ENCODE assay signal across 8 cellular contexts in the genomic region with DNA sequence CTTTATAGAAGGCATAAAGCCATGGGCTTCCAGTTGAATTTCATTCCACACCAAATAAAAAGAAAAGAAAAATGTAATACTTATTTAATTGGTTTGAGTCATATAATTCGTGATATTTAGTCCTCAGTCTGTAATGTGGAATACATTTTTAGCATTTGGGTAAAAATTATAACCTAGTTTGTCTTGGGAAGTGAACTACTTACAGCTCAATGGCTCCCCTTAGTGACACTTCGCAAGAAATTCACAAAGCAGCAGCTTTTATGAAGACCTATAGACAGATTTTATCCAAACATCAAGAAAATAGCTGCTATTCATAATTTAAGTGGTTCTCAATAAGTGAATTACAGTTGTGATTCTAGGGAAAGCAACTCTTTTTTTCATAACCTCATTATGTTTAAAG.
DNase-seq lines count a peak whose midpoint lies in the region; ATAC-seq and TF ChIP-seq lines count a peak whose summit lies in the region.

No MANE protein-coding gene starts in this region.

- in situ Hi-C loops in SK-MEL-5 (cut with HindIII; ENCODE audit: low pct_unique_long_range_greater_than_20kb, low sequenced_read_pairs), result no loop called here

- no peaks in the 10 kb centered on the region for H3K4me1 ChIP-seq in hepatocyte (ENCODE audit: insufficient read depth)

- H3K79me2 ChIP-seq in hepatocyte, result no peaks in the 10 kb centered on the region

- DNase-seq in AG20443 (ENCODE audit: low spot score) (peak; percentile 37), HCEC 1CT (peak; percentile 65), SK-MEL-5 (ENCODE audit: low read depth, low spot score) (peak; percentile 39), hepatocyte (ENCODE audit: low spot score) (peak; percentile 46), Ammon's horn (ENCODE audit: low spot score) (no peak), mesenteric fat pad (ENCODE audit: low spot score) (no peak), AG08396 (ENCODE audit: low spot score) (no peak)

- H3K9me2 ChIP-seq in hepatocyte (replicated peaks; ENCODE audit: insufficient read depth), result no peaks in the 10 kb centered on the region

- no peak overlapping the region for H3K4me2 ChIP-seq in hepatocyte

- H3K36me3 ChIP-seq in hepatocyte (replicated peaks; ENCODE audit: insufficient read depth, low read depth), result no peaks in the 10 kb centered on the region

- ATAC-seq in GM21515 (IDR thresholded peaks at IDR 0.05; ENCODE audit: unreplicated experiment), result no peak

- H4K20me1 ChIP-seq in hepatocyte (ENCODE audit: insufficient read depth, poor library complexity, severe bottlenecking), result no peaks in the 10 kb centered on the region

- WGBS in hepatocyte (ENCODE audit: low lambda C conversion rate, missing lambda C conversion rate), result 35% methylated on average over 2 of the region's 2 CpGs

- H3K27ac ChIP-seq in hepatocyte, result no peak overlapping the region

- H3K4me3 ChIP-seq in hepatocyte, result no peak overlapping the region

- peak; percentile 60 for TF ChIP-seq CTCF in hepatocyte (IDR thresholded peaks at IDR 0.05; ENCODE audit: poor library complexity)

- no peaks in the 10 kb centered on the region for H3K27me3 ChIP-seq in hepatocyte

- H2AFZ ChIP-seq in hepatocyte, result no peak overlapping the region

- no peaks in the 10 kb centered on the region for H3K9me3 ChIP-seq in hepatocyte (ENCODE audit: low read depth)

Comparison
In these comparisons a context has a peak if more than half of its experiments do, and no peak if none do; other contexts are left out.
1. DNase-seq: peak in AG20443 (single experiment), HCEC 1CT (single experiment), SK-MEL-5 (single experiment) and hepatocyte (single experiment); none in Ammon's horn (single experiment), mesenteric fat pad (single experiment) and AG08396 (single experiment).